24 cellular contexts compared by ENCODE assay signal in genomic region chr15:56956538-56956937, GRCh38.
"Had no signal": no experiment of that assay in that cellular context is flagged by ENCODE, and none has a peak within 500 bp of the region (broad histone marks: within the 10 kb centered on the region; RNA-seq: fewer than 3 reads in every experiment).

No MANE protein-coding gene starts in this region.

- DNase-seq: dermis blood vessel endothelial cell; dorsolateral prefrontal cortex; effector CD4-positive, alpha-beta T cell; effector memory CD4-positive, alpha-beta T cell; erythroblast; esophagus squamous epithelium; foreskin fibroblast; foreskin melanocyte; heart left ventricle; hypothalamus; immature natural killer cell; islet precursor cell; left cardiac atrium; left lung; left ventricle myocardium superior; lower lobe of right lung; mesenchymal stem cell had no signal

- H3K4me3 ChIP-seq: coronary artery, dorsolateral prefrontal cortex, esophagus squamous epithelium, gastroesophageal sphincter, heart left ventricle, hepatocyte, left lung, lower lobe of right lung had no signal

- H3K27me3 ChIP-seq: dorsolateral prefrontal cortex, esophagus squamous epithelium, gastroesophageal sphincter, heart left ventricle, hepatocyte, left lung had no signal

- H3K36me3 ChIP-seq: esophagus squamous epithelium, gastroesophageal sphincter, heart left ventricle, left lung, lower lobe of right lung had no signal

- H3K27ac ChIP-seq: coronary artery, epithelial cell of prostate, esophagus squamous epithelium, gastroesophageal sphincter, heart left ventricle, hepatocyte, left lung, lower lobe of right lung had no signal

- ATAC-seq: esophagus mucosa, gastroesophageal sphincter, heart left ventricle, left cardiac atrium, left lung, left ventricle myocardium superior, lower lobe of right lung had no signal

- H3K4me3 Mint-ChIP-seq: immature natural killer cell, mesothelial cell of epicardium had no signal

- H3K4me1 ChIP-seq: esophagus squamous epithelium, lower lobe of right lung had no signal

- H3K27ac Mint-ChIP-seq: immature natural killer cell, mesothelial cell of epicardium had no signal

- FAIRE-seq: colon had no signal
